ENCODE assay signal across 29 cellular contexts in the genomic region with DNA sequence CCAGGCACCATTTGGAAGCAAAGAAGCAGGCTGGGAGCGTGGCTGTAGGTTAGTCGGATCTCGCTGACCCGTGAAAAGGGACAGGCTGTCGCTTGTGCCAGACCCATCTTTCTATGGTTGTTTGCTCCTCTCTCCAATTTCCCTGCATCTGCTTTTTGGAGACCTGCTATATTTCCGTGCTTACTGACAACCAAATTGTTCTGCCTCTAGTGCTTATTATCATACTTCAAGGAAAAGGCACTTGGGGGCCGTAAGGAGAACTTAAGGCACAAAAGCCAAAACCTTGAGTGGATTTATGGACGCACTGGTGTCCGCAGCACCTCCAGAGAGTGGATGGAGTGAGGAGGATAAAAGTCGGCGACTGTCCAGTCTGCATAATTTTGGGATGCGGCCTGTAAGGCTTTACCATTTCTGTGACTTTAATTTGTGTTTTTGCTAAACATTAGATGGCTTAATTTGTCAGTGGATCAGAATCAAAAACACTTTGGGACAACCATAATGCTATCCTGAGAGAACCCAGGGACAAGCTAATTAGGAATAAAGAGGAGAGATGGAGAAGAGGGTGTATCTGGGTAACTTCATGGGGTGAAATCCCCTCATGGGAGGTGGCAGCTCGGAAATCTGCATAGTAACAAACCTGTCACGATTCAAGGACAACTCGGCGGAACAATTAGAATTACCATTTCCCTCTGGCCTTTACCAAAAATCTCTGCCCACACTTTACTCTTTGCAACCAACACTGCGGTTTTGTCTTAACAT.
"Had no signal": no experiment of that assay in that cellular context is flagged by ENCODE, and none has a peak within 500 bp of the region (broad histone marks: within the 10 kb centered on the region; RNA-seq: fewer than 3 reads in every experiment).

No MANE protein-coding gene starts in this region.

- H3K27ac Mint-ChIP-seq: activated CD4-positive, alpha-beta memory T cell treated with anti-CD3 and anti-CD28 coated beads, Interleukin-2, amount 10 ng/mL, durations not matched to agents 7 days and 5 days; activated CD4-positive, alpha-beta T cell treated with anti-CD3 and anti-CD28 coated beads, Interleukin-2, amount 10 ng/mL, durations not matched to agents 7 days and 5 days; activated naive CD4-positive, alpha-beta T cell treated with anti-CD3 and anti-CD28 coated beads, Interleukin-2, amount 10 ng/mL, durations not matched to agents 7 days and 5 days; activated naive CD4-positive, alpha-beta T cell treated with anti-CD3 and anti-CD28 coated beads, Interleukin-2, amount 50 U/mL, for 72 hours; activated naive CD8-positive, alpha-beta T cell treated with anti-CD3 and anti-CD28 coated beads, Interleukin-2, amount 10 ng/mL, durations not matched to agents 7 days and 5 days; activated T-cell treated with anti-CD3 and anti-CD28 coated beads, Interleukin-2, amount 50 U/mL, for 24 hours; activated T-cell treated with anti-CD3 and anti-CD28 coated beads, Interleukin-2, amount 50 U/mL, for 72 hours; brain; T-helper 17 cell; T-helper 2 cell treated with Interferon-gamma antibody and Interleukin-4, amounts not matched to agents 5 μg/mL and 100 μg/mL, for 36 hours had no signal

- H3K4me1 ChIP-seq: ascending aorta, breast epithelium, colonic mucosa had no signal

- H3K9me3 Mint-ChIP-seq: activated CD4-positive, alpha-beta memory T cell treated with anti-CD3 and anti-CD28 coated beads, Interleukin-2, amount 10 ng/mL, durations not matched to agents 7 days and 5 days; activated CD4-positive, alpha-beta T cell treated with anti-CD3 and anti-CD28 coated beads, Interleukin-2, amount 10 ng/mL, durations not matched to agents 7 days and 5 days; activated naive CD4-positive, alpha-beta T cell treated with anti-CD3 and anti-CD28 coated beads, Interleukin-2, amount 10 ng/mL, durations not matched to agents 7 days and 5 days; activated naive CD8-positive, alpha-beta T cell treated with anti-CD3 and anti-CD28 coated beads, Interleukin-2, amount 10 ng/mL, durations not matched to agents 7 days and 5 days; activated T-cell treated with anti-CD3 and anti-CD28 coated beads, Interleukin-2, amount 50 U/mL, for 24 hours; T-helper 2 cell treated with Interferon-gamma antibody and Interleukin-4, amounts not matched to agents 5 μg/mL and 100 μg/mL, for 36 hours had no signal

- H3K9me3 ChIP-seq: ascending aorta, breast epithelium, colonic mucosa had no signal

- H3K27me3 Mint-ChIP-seq: activated CD4-positive, alpha-beta memory T cell treated with anti-CD3 and anti-CD28 coated beads, Interleukin-2, amount 10 ng/mL, durations not matched to agents 7 days and 5 days; activated CD4-positive, alpha-beta T cell treated with anti-CD3 and anti-CD28 coated beads, Interleukin-2, amount 10 ng/mL, durations not matched to agents 7 days and 5 days; activated naive CD4-positive, alpha-beta T cell treated with anti-CD3 and anti-CD28 coated beads, Interleukin-2, amount 10 ng/mL, durations not matched to agents 7 days and 5 days; activated T-cell treated with anti-CD3 and anti-CD28 coated beads, Interleukin-2, amount 50 U/mL, for 24 hours; brain; T-helper 17 cell had no signal

- H3K36me3 ChIP-seq: ascending aorta, breast epithelium, cardiac muscle cell, colonic mucosa had no signal

- FAIRE-seq: endometrium, endothelial cell of umbilical vein had no signal

- H3K4me3 ChIP-seq: ascending aorta, breast epithelium, cardiac muscle cell, colonic mucosa had no signal

- H3K36me3 Mint-ChIP-seq: activated naive CD4-positive, alpha-beta T cell treated with anti-CD3 and anti-CD28 coated beads, Interleukin-2, amount 10 ng/mL, durations not matched to agents 7 days and 5 days; activated naive CD8-positive, alpha-beta T cell treated with anti-CD3 and anti-CD28 coated beads, Interleukin-2, amount 10 ng/mL, durations not matched to agents 7 days and 5 days; brain had no signal

- H3K4me3 Mint-ChIP-seq: activated CD4-positive, alpha-beta memory T cell treated with anti-CD3 and anti-CD28 coated beads, Interleukin-2, amount 10 ng/mL, durations not matched to agents 7 days and 5 days; activated CD4-positive, alpha-beta T cell treated with anti-CD3 and anti-CD28 coated beads, Interleukin-2, amount 10 ng/mL, durations not matched to agents 7 days and 5 days; activated naive CD4-positive, alpha-beta T cell treated with anti-CD3 and anti-CD28 coated beads, Interleukin-2, amount 10 ng/mL, durations not matched to agents 7 days and 5 days; activated naive CD8-positive, alpha-beta T cell treated with anti-CD3 and anti-CD28 coated beads, Interleukin-2, amount 10 ng/mL, durations not matched to agents 7 days and 5 days; activated T-cell treated with anti-CD3 and anti-CD28 coated beads, Interleukin-2, amount 50 U/mL, for 24 hours; activated T-cell treated with anti-CD3 and anti-CD28 coated beads, Interleukin-2, amount 50 U/mL, for 72 hours; brain; T-helper 17 cell; T-helper 2 cell treated with Interferon-gamma antibody and Interleukin-4, amounts not matched to agents 5 μg/mL and 100 μg/mL, for 36 hours had no signal

- H3K27ac ChIP-seq: ascending aorta, breast epithelium, cardiac muscle cell, colonic mucosa had no signal

- DNase-seq: activated CD4-positive, alpha-beta memory T cell treated with anti-CD3 and anti-CD28 coated beads, Interleukin-2, amount 10 ng/mL, durations not matched to agents 7 days and 5 days; activated CD4-positive, alpha-beta T cell treated with anti-CD3 and anti-CD28 coated beads for 1 hour; activated CD4-positive, alpha-beta T cell treated with anti-CD3 and anti-CD28 coated beads for 4 hours; activated CD4-positive, alpha-beta T cell treated with anti-CD3 and anti-CD28 coated beads, Interleukin-2, amount 10 ng/mL, durations not matched to agents 7 days and 5 days; activated CD4-positive, alpha-beta T cell treated with anti-CD3 and anti-CD28 coated beads, Interleukin-2, amount 50 U/mL, for 4 hours; activated CD8-positive, alpha-beta memory T cell treated with anti-CD3 and anti-CD28 coated beads, Interleukin-2, amount 50 U/mL, for 48 hours; activated gamma-delta T cell; activated naive CD4-positive, alpha-beta T cell; activated naive CD4-positive, alpha-beta T cell treated with anti-CD3 and anti-CD28 coated beads, Interleukin-2, amount 10 ng/mL, durations not matched to agents 7 days and 5 days; activated naive CD8-positive, alpha-beta T cell treated with anti-CD3 and anti-CD28 coated beads, Interleukin-2, amount 10 ng/mL, durations not matched to agents 7 days and 5 days; activated T-cell treated with anti-CD3 and anti-CD28 coated beads for 4 hours; activated T-cell treated with anti-CD3 and anti-CD28 coated beads, Interleukin-2, amount 50 U/mL, for 24 hours; activated T-cell treated with anti-CD3 and anti-CD28 coated beads, Interleukin-2, amount 50 U/mL, for 72 hours; central memory CD4-positive, alpha-beta T cell; cerebellar nuclear complex; colonic mucosa; effector CD8-positive, alpha-beta T cell; foreskin fibroblast; head of caudate nucleus; T-helper 17 cell; T1000 had no signal

- H3K27me3 ChIP-seq: ascending aorta, breast epithelium, cardiac muscle cell, colonic mucosa had no signal

- H3K4me1 Mint-ChIP-seq: activated CD4-positive, alpha-beta memory T cell treated with anti-CD3 and anti-CD28 coated beads, Interleukin-2, amount 10 ng/mL, durations not matched to agents 7 days and 5 days; activated CD4-positive, alpha-beta T cell treated with anti-CD3 and anti-CD28 coated beads, Interleukin-2, amount 10 ng/mL, durations not matched to agents 7 days and 5 days; activated naive CD4-positive, alpha-beta T cell treated with anti-CD3 and anti-CD28 coated beads, Interleukin-2, amount 10 ng/mL, durations not matched to agents 7 days and 5 days; activated naive CD8-positive, alpha-beta T cell treated with anti-CD3 and anti-CD28 coated beads, Interleukin-2, amount 10 ng/mL, durations not matched to agents 7 days and 5 days; brain; T-helper 17 cell had no signal
